ENCODE assay signal across 8 cellular contexts in genomic region chr17:8079291-8080207, GRCh38. TPM values are rescaled to one million over a fixed set of nuclear protein-coding genes. Genes with fewer than 3 reads are reported as not detected.
DNase-seq lines count a peak whose midpoint lies in the region; ATAC-seq and TF ChIP-seq lines count a peak whose summit lies in the region.

No MANE protein-coding gene starts in this region.

- H3K4me2 ChIP-seq in neural progenitor cell = peak overlapping the region; percentile 89

- H2AFZ ChIP-seq in neural progenitor cell (replicated peaks) = peak overlapping the region; percentile 98

- TF ChIP-seq EP300 in stomach (IDR thresholded peaks at IDR 0.05) = no peak

- H3K27ac Mint-ChIP-seq in neural progenitor cell = no peak overlapping the region

- POLR2A ChIA-PET in RWPE1 (lab: Yijun Ruan, JAX; ENCODE audit: low non-redundant PET) = no interaction called here

- H3K9me3 Mint-ChIP-seq in neural progenitor cell = peaks cover 5% of the 10 kb centered on the region

- no peak overlapping the region for H3K9ac ChIP-seq in neural progenitor cell

- CTCF ChIA-PET in RWPE1 (lab: Yijun Ruan, JAX) = interaction anchor here (0.5 to 1.9 kb wide), 19 partner anchors 10 to 690 kb away, joined by 3 to 6 read pairs (median 3); no protein-coding TSS in a partner anchor

- no peaks in the 10 kb centered on the region for H3K79me2 ChIP-seq in neural progenitor cell (ENCODE audit: low read depth)

- H3K9me3 ChIP-seq in neural progenitor cell (ENCODE audit: low read depth) (no peaks in the 10 kb centered on the region), stomach (no peaks in the 10 kb centered on the region)

- no peaks in the 10 kb centered on the region for H4K20me1 ChIP-seq in neural progenitor cell (ENCODE audit: low read depth)

- intact Hi-C loops in stomach (cut with DNase I; ENCODE audit: low total_unique reads) = no loop called here

- peak; percentile 67 for ATAC-seq in foreskin keratinocyte

- H3K27me3 Mint-ChIP-seq in neural progenitor cell (ENCODE audit: insufficient read depth, low read depth) = peaks cover 37% of the 10 kb centered on the region

- peak; percentile 41 for DNase-seq in NCI-H2107 treated with DMSO at 0.1 percent for 48 hours (lab: John Stamatoyannopoulos, UW; ENCODE audit: unreplicated experiment)
- no peak for DNase-seq in NCI-H2107 (lab: John Stamatoyannopoulos, UW)
- peak; percentile 79 for DNase-seq in HuH-7 (ENCODE audit: low spot score)
- DNase-seq in RWPE1 (ENCODE audit: low spot score) = peak; percentile 69
- peak; percentile 73 for DNase-seq in activated T-helper 9 cell treated with anti-CD3 and anti-CD28 coated beads, Interleukin-2, amount 50 U/mL, for 16 hours (ENCODE audit: low read depth)
- DNase-seq in foreskin keratinocyte = peak; percentile 32 to 45
- peak; percentile 87 for DNase-seq in neural progenitor cell (ENCODE audit: low spot score)
- peak; percentile 75 for DNase-seq in stomach

- H3K36me3 ChIP-seq in neural progenitor cell (no peaks in the 10 kb centered on the region), stomach (no peaks in the 10 kb centered on the region)

- H3K4me3 Mint-ChIP-seq in neural progenitor cell = peak overlapping the region; percentile 90

- 1 to 4% (median 1%) methylated on average over 32 to 87 of the region's 87 CpGs for WGBS in stomach, 5 donors

- H3K27me3 ChIP-seq in foreskin keratinocyte = peaks cover 21% of the 10 kb centered on the region
- H3K27me3 ChIP-seq in neural progenitor cell = peaks cover 74% of the 10 kb centered on the region
- peaks cover 0 to 99% (median 72%) of the 10 kb centered on the region in 3 donors for H3K27me3 ChIP-seq in stomach

- H3K4me1 Mint-ChIP-seq in neural progenitor cell = peaks cover under 1% of the 10 kb centered on the region

- no peaks in the 10 kb centered on the region for H3K36me3 Mint-ChIP-seq in neural progenitor cell

- H3K4me3 ChIP-seq in neural progenitor cell = peak overlapping the region; percentile 69
- H3K4me3 ChIP-seq in stomach = peak overlapping the region; percentile 32 to 50 (median 40)

- peaks cover 3% of the 10 kb centered on the region for H3K4me1 ChIP-seq in foreskin keratinocyte
- peaks cover 4% of the 10 kb centered on the region for H3K4me1 ChIP-seq in neural progenitor cell
- H3K4me1 ChIP-seq in stomach = peaks cover 17 to 24% (median 20%) of the 10 kb centered on the region in 4 donors

- peak overlapping the region; percentile 55; the same call in 1 of the 2 replicates for H3K27ac ChIP-seq in RWPE1
- H3K27ac ChIP-seq in foreskin keratinocyte = no peak overlapping the region
- H3K27ac ChIP-seq in neural progenitor cell = no peak overlapping the region
- peak overlapping the region in 3 of 5 donors; percentile 4 to 44 (median 44) for H3K27ac ChIP-seq in stomach

- no peak for TF ChIP-seq POLR2A in stomach (IDR thresholded peaks at IDR 0.05)

- H3F3A ChIP-seq in neural progenitor cell (ENCODE audit: low read depth) = no peaks in the 10 kb centered on the region

- TF ChIP-seq CTCF in RWPE1 (conservative IDR thresholded peaks at IDR 0.05; ENCODE audit: low read depth) (peak; percentile 93), foreskin keratinocyte (conservative IDR thresholded peaks at IDR 0.05) (peak; percentile 91), neural progenitor cell (IDR thresholded peaks at IDR 0.05) (peak; percentile 79), stomach (IDR thresholded peaks at IDR 0.05) (peak in 5 of 7 experiments; percentile 49 to 92 (median 83))

RNA-seq across cellular contexts. Expression of gene ALOX12B, which starts 8.0 kb away (rescaled TPM):
- total RNA-seq in foreskin keratinocyte = 0.25 and 0.31 TPM in 2 replicates
- 0.30 and 0.43 TPM in 2 replicates for polyA plus RNA-seq in foreskin keratinocyte
- total RNA-seq in neural progenitor cell (ENCODE audit: low replicate concordance) = 0.28 TPM in 1 of 2 replicates, not detected in the other
- not detected for total RNA-seq in stomach
- polyA plus RNA-seq in stomach = under 1 TPM in 1 of 3 donors, not detected in 2; 0.88 TPM

RNA-seq across cellular contexts. Expression of gene ALOXE3, which starts 38.8 kb away (rescaled TPM):
- 2.4 and 4.7 TPM in 2 replicates for total RNA-seq in foreskin keratinocyte
- polyA plus RNA-seq in foreskin keratinocyte = 4.0 and 8.4 TPM in 2 replicates
- total RNA-seq in neural progenitor cell (ENCODE audit: low replicate concordance) = not detected in 2 replicates
- total RNA-seq in stomach = not detected
- polyA plus RNA-seq in stomach = under 1 TPM in 2 of 3 donors, not detected in 1; 0.12 to 0.43 TPM

RNA-seq across cellular contexts. Expression of gene ALOX15B, which starts 40.7 kb away (rescaled TPM):
- total RNA-seq in foreskin keratinocyte (6.5 and 6.9 TPM in 2 replicates), neural progenitor cell (ENCODE audit: low replicate concordance) (0.06 TPM in 1 of 2 replicates, not detected in the other), stomach (1 to 10 TPM in 4 of 5 donors, not detected in 1; 1.5 to 7.0 (median 2.6) TPM)
- polyA plus RNA-seq in foreskin keratinocyte (6.2 and 7.4 TPM in 2 replicates), stomach (10 to 100 TPM in 1 of 3 donors, 1 to 10 TPM in 2; 2.4 to 10.5 (median 3.1) TPM)

RNA-seq across cellular contexts. Expression of gene HES7, which starts 44.4 kb away (rescaled TPM):
- 1.0 and 1.1 TPM in 2 replicates for total RNA-seq in foreskin keratinocyte
- polyA plus RNA-seq in foreskin keratinocyte = 2.6 and 2.8 TPM in 2 replicates
- total RNA-seq in neural progenitor cell (ENCODE audit: low replicate concordance) = 2.0 TPM in 1 of 2 replicates, not detected in the other
- total RNA-seq in stomach = not detected
- under 1 TPM in 2 of 3 donors, not detected in 1; 0.58 to 0.92 TPM for polyA plus RNA-seq in stomach

Comparison
In these comparisons a context has a peak if more than half of its experiments do, and no peak if none do; other contexts are left out.
1. H3K27ac ChIP-seq: peak in RWPE1 (single experiment) and stomach (3 of 5); none in foreskin keratinocyte (single experiment) and neural progenitor cell (single experiment).
2. Peak in every context shown above with its lines, with median percentiles within 50 percentile points of each other: CTCF ChIP-seq.